8 cellular contexts compared by ENCODE assay signal in genomic region chr16:18969050-18969854, GRCh38.
DNase-seq lines count a peak whose midpoint lies in the region; ATAC-seq and TF ChIP-seq lines count a peak whose summit lies in the region.

No MANE protein-coding gene starts in this region.

- H3K27ac ChIP-seq in WERI-Rb-1, result no peak overlapping the region

- H3K4me3 ChIP-seq in WERI-Rb-1 (ENCODE audit: low read depth, low read length), result peak overlapping the region; percentile 29

- no peaks in the 10 kb centered on the region for H3K9me3 ChIP-seq in WERI-Rb-1 (ENCODE audit: severe bottlenecking)

- ATAC-seq in GM18909 (IDR thresholded peaks at IDR 0.05; ENCODE audit: poor library complexity, unreplicated experiment), result peak; percentile 51
- no peak for ATAC-seq in GM18867 (IDR thresholded peaks at IDR 0.05; ENCODE audit: unreplicated experiment)

- no peaks in the 10 kb centered on the region for H3K36me3 ChIP-seq in WERI-Rb-1

- peak; percentile 85 for TF ChIP-seq CTCF in WERI-Rb-1 (IDR thresholded peaks at IDR 0.05; ENCODE audit: low read depth, low read length)

- in situ Hi-C loops in T47D (cut with HindIII; ENCODE audit: low pct_unique_long_range_greater_than_20kb, low sequenced_read_pairs), result no loop called here

- H3K27me3 ChIP-seq in WERI-Rb-1 (ENCODE audit: insufficient read depth, low read depth, severe bottlenecking), result no peaks in the 10 kb centered on the region

- peak; percentile 63 for DNase-seq in 8988T
- peak; percentile 84 for DNase-seq in NCI-H2107 treated with DMSO at 0.1 percent for 48 hours (lab: John Stamatoyannopoulos, UW; ENCODE audit: unreplicated experiment)
- DNase-seq in WERI-Rb-1, result peak; percentile 88
- DNase-seq in T47D (ENCODE audit: low read depth in 1 of 2, low spot score in 1 of 2), result peak; percentile 70 to 83
- DNase-seq in iris pigment epithelial cell (ENCODE audit: low read depth), result peak; percentile 54
- DNase-seq in stimulated activated CD4-positive, alpha-beta T cell treated with anti-CD3 and anti-CD28 coated beads, Interleukin-12 subunit alpha, Interleukin-12 subunit beta, amount 100 ng/mL, for 24 hours (ENCODE audit: low read depth in 2 of 2), result peak; percentile 54 to 76
